1 cellular context compared by ENCODE assay signal in genomic region chr1:27010226-27010994, GRCh38.
TF ChIP-seq lines count a peak whose summit lies in the region.

No MANE protein-coding gene starts in this region.

TF ChIP-seq in IMR-90, 13 proteins besides CTCF, POLR2A, EP300 and RAD21 (continued from another document):
- TF ChIP-seq MAZ (IDR thresholded peaks at IDR 0.05; ENCODE audit: borderline replicate concordance, low read depth, low read length) = no peak
